ENCODE assay signal across 21 cellular contexts in genomic region chr18:60910534-60910933, GRCh38.
DNase-seq lines count a peak whose midpoint lies in the region; ATAC-seq and TF ChIP-seq lines count a peak whose summit lies in the region.
"Had no signal": no experiment of that assay in that cellular context is flagged by ENCODE, and none has a peak within 500 bp of the region (broad histone marks: within the 10 kb centered on the region; RNA-seq: fewer than 3 reads in every experiment).

No MANE protein-coding gene starts in this region.

- no peaks in the 10 kb centered on the region for H4K20me1 ChIP-seq in mammary epithelial cell (ENCODE audit: insufficient read depth, low read length)

- intact Hi-C loops in MCF 10A (cut with micrococcal nuclease) = no loop called here
- intact Hi-C loops in mammary epithelial cell (cut with micrococcal nuclease) = loop anchor here (10.0 kb wide), 1 partner anchor 86 kb away; no protein-coding TSS in a partner anchor
- intact Hi-C loops in aorta (cut with DNase I) = no loop called here

- dilution Hi-C loops in mammary epithelial cell (cut with HindIII; ENCODE audit: low sequenced_read_pairs) = no loop called here

- in situ Hi-C loops in mammary epithelial cell (cut with MboI; ENCODE audit: low sequenced_read_pairs in 2 of 2) = no loop called here

- H3K4me2 ChIP-seq in mammary epithelial cell (ENCODE audit: insufficient read depth, low read depth, low read length) = no peak overlapping the region
- H3K4me2 ChIP-seq: PC-9 had no signal

- H3K9me3 ChIP-seq in mammary epithelial cell (replicated peaks; ENCODE audit: insufficient read depth, low read length) (no peaks in the 10 kb centered on the region), aorta (ENCODE audit: control insufficient read depth, low read length) (no peaks in the 10 kb centered on the region)
- H3K9me3 ChIP-seq: HAP-1 had no signal

- no peak overlapping the region for H2AFZ ChIP-seq in mammary epithelial cell (ENCODE audit: low read depth, low read length)
- H2AFZ ChIP-seq: PC-9 had no signal

- BruUV-seq in MCF 10A (replicated peaks; lab: Mats Ljungman, UMichigan) (no TSS peak), mammary epithelial cell (replicated peaks; lab: Mats Ljungman, UMichigan) (no TSS peak)

- DNase-seq in MCF 10A (ENCODE audit: unreplicated experiment) (peak; percentile 17), mammary epithelial cell (no peak), cardiac fibroblast (ENCODE audit: low read depth in 2 of 2) (peak; percentile 38 to 81), fibroblast of the conjunctiva (ENCODE audit: low read depth) (peak; percentile 63), aorta (no peak), H4 (ENCODE audit: low spot score) (no peak), cerebellum (ENCODE audit: low spot score) (no peak), NCI-H2196 treated with DMSO at 0.1 percent for 48 hours (lab: John Stamatoyannopoulos, UW; ENCODE audit: unreplicated experiment) (no peak)
- DNase-seq: C1 segment of cervical spinal cord, DMS153, EL, KBM-7, MM.1S, NCI-H1105, NCI-H1694 treated with DMSO at 0.1 percent for 48 hours, NCI-H446, NCI-H748 treated with DMSO at 0.1 percent for 48 hours, PC-9 had no signal

- H3K36me3 Mint-ChIP-seq in MCF 10A (ENCODE audit: insufficient read depth, unreplicated experiment) = no peaks in the 10 kb centered on the region

- H3K27me3 ChIP-seq in mammary epithelial cell (ENCODE audit: insufficient read depth, low read length) (no peaks in the 10 kb centered on the region), aorta (ENCODE audit: control insufficient read depth in 1 of 2, insufficient read depth in 2 of 2, low read length in 1 of 2) (no peaks in the 10 kb centered on the region)

- no peak overlapping the region for H3K4me3 Mint-ChIP-seq in MCF 10A (ENCODE audit: unreplicated experiment)

- no peak overlapping the region for H3K27ac Mint-ChIP-seq in MCF 10A (ENCODE audit: low read depth, unreplicated experiment)

- ATAC-seq in aorta (ENCODE audit: low FRiP score) = peak; percentile 36

- POLR2A ChIA-PET in MCF 10A (lab: Yijun Ruan, JAX) = no interaction called here

- TF ChIP-seq CTCF in MCF 10A (IDR thresholded peaks at IDR 0.05; ENCODE audit: unreplicated experiment) (no peak), mammary epithelial cell (conservative IDR thresholded peaks at IDR 0.05 in 1 of 2, IDR thresholded peaks at IDR 0.05 in 1 of 2; ENCODE audit: extremely low read depth in 1 of 2, insufficient read depth in 1 of 2, low read depth in 1 of 2, low read length in 2 of 2) (no peak), cardiac fibroblast (IDR thresholded peaks at IDR 0.05; ENCODE audit: low read depth, low read length) (no peak)

- H3K27me3 Mint-ChIP-seq in MCF 10A (ENCODE audit: insufficient read depth, unreplicated experiment) = no peaks in the 10 kb centered on the region

- no peaks in the 10 kb centered on the region for H3K79me2 ChIP-seq in mammary epithelial cell (ENCODE audit: insufficient read depth, low read length)

- H3K4me1 ChIP-seq in mammary epithelial cell (ENCODE audit: insufficient read depth, low read length) = no peaks in the 10 kb centered on the region
- no peaks in the 10 kb centered on the region for H3K4me1 ChIP-seq in aorta (ENCODE audit: control insufficient read depth in 1 of 2, insufficient read depth in 2 of 2, low read length in 2 of 2)
- H3K4me1 ChIP-seq: HAP-1 had no signal

- H3K27ac ChIP-seq in mammary epithelial cell (ENCODE audit: insufficient read depth, low read depth, low read length) = no peak overlapping the region
- H3K27ac ChIP-seq in aorta (ENCODE audit: low read depth in 1 of 2, low read length in 2 of 2) = no peak overlapping the region
- H3K27ac ChIP-seq: 22Rv1, HL-60, PC-9 had no signal

- H3K9me3 Mint-ChIP-seq in MCF 10A (ENCODE audit: unreplicated experiment) = no peaks in the 10 kb centered on the region

- no peak overlapping the region for H3K4me3 ChIP-seq in mammary epithelial cell (replicated peaks in 1 of 3; ENCODE audit: insufficient read depth in 1 of 3, low read depth in 2 of 3, low read length in 3 of 3)
- H3K4me3 ChIP-seq in cardiac fibroblast (replicated peaks in 1 of 2; ENCODE audit: low read depth in 2 of 2, low read length in 2 of 2) = no peak overlapping the region
- H3K4me3 ChIP-seq in aorta (ENCODE audit: low read length in 2 of 2) = no peak overlapping the region
- H3K4me3 ChIP-seq: HAP-1, PC-9 had no signal

- H3K36me3 ChIP-seq in mammary epithelial cell (ENCODE audit: insufficient read depth, low read length) (no peaks in the 10 kb centered on the region), aorta (ENCODE audit: control insufficient read depth in 1 of 2, insufficient read depth in 2 of 2, low read length in 1 of 2) (no peaks in the 10 kb centered on the region)
- H3K36me3 ChIP-seq: HAP-1 had no signal

- H3K4me1 Mint-ChIP-seq in MCF 10A (ENCODE audit: insufficient read depth, unreplicated experiment) = peaks cover 9% of the 10 kb centered on the region

- no peak overlapping the region for H3K9ac ChIP-seq in mammary epithelial cell (ENCODE audit: insufficient read depth, low read length)

- CTCF ChIA-PET in MCF 10A (lab: Yijun Ruan, JAX) = no interaction called here
- CTCF ChIA-PET in mammary epithelial cell (lab: Charles Lee; ENCODE audit: low non-redundant PET) = no interaction called here

Comparison
In these comparisons a context has a peak if more than half of its experiments do, and no peak if none do; other contexts are left out.
1. DNase-seq: peak in MCF 10A (single experiment), cardiac fibroblast (2 of 2) and fibroblast of the conjunctiva (single experiment); none in mammary epithelial cell (single experiment), aorta (0 of 2), H4 (single experiment), cerebellum (single experiment) and NCI-H2196 treated with DMSO at 0.1 percent for 48 hours (single experiment).